ENCODE assay signal across 11 cellular contexts in genomic region chr1:55222152-55222551, GRCh38.
"Had no signal": no experiment of that assay in that cellular context is flagged by ENCODE, and none has a peak within 500 bp of the region (broad histone marks: within the 10 kb centered on the region; RNA-seq: fewer than 3 reads in every experiment).

No MANE protein-coding gene starts in this region.

- H3K4me1 ChIP-seq: HAP-1 had no signal

- ATAC-seq: HCT116, K562 had no signal

- DNase-seq: GM23248, GOT3, H7, HFFc6, IMR-90, KG1 had no signal

- H3K27ac Mint-ChIP-seq: HFFc6 had no signal

- FAIRE-seq: HTR-8/SVneo, K562 had no signal

- H3K9ac ChIP-seq: GM23248 had no signal

- H3K36me3 ChIP-seq: HAP-1 had no signal

- H3K9me3 ChIP-seq: HAP-1 had no signal

- H2AFZ ChIP-seq: GM23248 had no signal

- H3K4me3 Mint-ChIP-seq: HFFc6 had no signal

- H3K4me3 ChIP-seq: GM23248, HAP-1, K562 had no signal

- H3K27ac ChIP-seq: GM23248, HL-60 had no signal
